In the genomic region with DNA sequence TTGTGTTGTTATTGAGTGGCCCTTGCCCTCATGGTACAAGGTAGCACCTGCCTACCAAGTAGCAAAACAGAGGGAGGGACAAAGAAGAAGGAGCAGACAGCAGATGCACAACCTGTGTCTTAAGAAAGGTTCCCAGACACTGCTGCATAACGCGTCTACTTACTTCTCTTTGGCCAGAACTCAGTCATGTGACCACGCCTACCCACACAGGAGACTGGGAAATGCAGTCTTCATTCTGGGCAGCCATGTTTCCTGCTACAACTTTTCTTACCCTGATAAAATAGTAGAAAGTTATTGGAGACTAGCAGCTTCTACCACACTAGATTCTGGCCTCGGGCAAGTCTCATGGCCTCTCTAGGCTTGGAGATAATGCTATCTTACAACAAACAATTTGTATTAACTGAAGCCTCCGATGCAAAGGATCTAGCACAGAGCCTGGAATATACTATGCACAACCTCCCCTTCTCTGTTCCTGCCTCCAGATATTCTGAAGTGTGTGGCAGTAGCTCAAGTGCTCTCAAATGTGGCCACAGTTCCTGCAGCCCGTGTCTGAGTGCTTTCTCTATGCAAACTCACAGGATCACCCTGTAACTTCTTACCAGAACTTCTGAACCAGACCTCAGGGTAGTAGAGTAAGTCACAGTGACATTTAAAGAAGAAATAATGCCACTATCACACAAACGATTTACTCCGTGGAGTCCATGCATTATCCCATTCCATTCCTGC, we compare ENCODE assay signal across 8 cellular contexts. TPM values are rescaled to one million over a fixed set of nuclear protein-coding genes. Genes with fewer than 3 reads are reported as not detected.
DNase-seq lines count a peak whose midpoint lies in the region; ATAC-seq and TF ChIP-seq lines count a peak whose summit lies in the region.

No MANE protein-coding gene starts in this region.

- DNase-seq in A673 (ENCODE audit: low spot score) (peak; percentile 86), NCI-H226 (peak; percentile 22), esophagus muscularis mucosa (ENCODE audit: extremely low spot score) (peak; percentile 94)
- DNase-seq in activated CD4-positive, alpha-beta T cell treated with anti-CD3 and anti-CD28 coated beads, Interleukin-2, amount 50 U/mL, for 48 hours, result peak; percentile 68 to 77

- TF ChIP-seq EP300 in esophagus muscularis mucosa (IDR thresholded peaks at IDR 0.05), result no peak

- CTCF ChIA-PET in A673 (lab: Charles Lee), result interaction anchor here (4.8 kb wide), 1 partner anchor 231 kb away, joined by 52 read pairs; no protein-coding TSS in a partner anchor

- H3K36me3 ChIP-seq in A673 (ENCODE audit: insufficient read depth, low read length, poor library complexity, severe bottlenecking) (no peaks in the 10 kb centered on the region), esophagus muscularis mucosa (no peaks in the 10 kb centered on the region), neutrophil (no peaks in the 10 kb centered on the region)

- peak; percentile 31 for ATAC-seq in GM18873 (IDR thresholded peaks at IDR 0.05; ENCODE audit: low FRiP score, unreplicated experiment)
- no peak for ATAC-seq in GM21515 (IDR thresholded peaks at IDR 0.05; ENCODE audit: unreplicated experiment)
- no peak for ATAC-seq in HG03521 (IDR thresholded peaks at IDR 0.05; ENCODE audit: unreplicated experiment)

- WGBS in esophagus muscularis mucosa, result 35% methylated on average over 8 of the region's 8 CpGs

- H3K4me3 ChIP-seq in A673 (ENCODE audit: low read depth, low read length, poor library complexity, severe bottlenecking), result no peak overlapping the region
- no peak overlapping the region for H3K4me3 ChIP-seq in esophagus muscularis mucosa
- no peak overlapping the region for H3K4me3 ChIP-seq in neutrophil (ENCODE audit: low read depth in 1 of 2, low read length in 1 of 2)

- no peak for TF ChIP-seq POLR2A in esophagus muscularis mucosa (IDR thresholded peaks at IDR 0.05; ENCODE audit: low read depth)

- H3K4me1 ChIP-seq in A673 (ENCODE audit: insufficient read depth, low read length, poor library complexity, severe bottlenecking) (peaks cover 31% of the 10 kb centered on the region), esophagus muscularis mucosa (peaks cover 40 to 67% (median 54%) of the 10 kb centered on the region in 4 donors), neutrophil (ENCODE audit: control insufficient read depth in 1 of 2, insufficient read depth in 1 of 2, low read depth in 1 of 2, low read length in 1 of 2) (peaks cover 69 to 76% of the 10 kb centered on the region in 2 experiments)

- intact Hi-C loops in A673 (cut with micrococcal nuclease; ENCODE audit: unreplicated experiment) (loop anchor here (5.0 kb wide), 1 partner anchor 431 kb away; no protein-coding TSS in a partner anchor), esophagus muscularis mucosa (cut with DNase I) (loop anchor here (5.0 kb wide), 2 partner anchors 36 to 216 kb away; partner anchors contain the start of gene BTG2)

- BruUV-seq in A673 (replicated peaks; lab: Mats Ljungman, UMichigan), result no TSS peak

- H3K9me3 ChIP-seq in A673 (ENCODE audit: low read depth, low read length, poor library complexity, severe bottlenecking), result no peaks in the 10 kb centered on the region
- no peaks in the 10 kb centered on the region for H3K9me3 ChIP-seq in esophagus muscularis mucosa
- no peaks in the 10 kb centered on the region for H3K9me3 ChIP-seq in neutrophil

- H3K27me3 ChIP-seq in A673 (replicated peaks; ENCODE audit: insufficient read depth, low read depth, low read length, poor library complexity), result no peaks in the 10 kb centered on the region
- no peaks in the 10 kb centered on the region for H3K27me3 ChIP-seq in esophagus muscularis mucosa
- no peaks in the 10 kb centered on the region for H3K27me3 ChIP-seq in neutrophil

- POLR2A ChIA-PET in A673 (lab: Charles Lee; ENCODE audit: low non-redundant PET), result no interaction called here

- TF ChIP-seq CTCF in A673 (conservative IDR thresholded peaks at IDR 0.05; ENCODE audit: low read depth, low read length) (no peak), esophagus muscularis mucosa (IDR thresholded peaks at IDR 0.05) (peak in 1 of 3 experiments; percentile 17), neutrophil (IDR thresholded peaks at IDR 0.05) (peak; percentile 23)

- H3K27ac ChIP-seq in A673 (ENCODE audit: low read depth, low read length, poor library complexity, severe bottlenecking) (peak overlapping the region; percentile 15), esophagus muscularis mucosa (replicated peaks in 1 of 4) (peak overlapping the region in 1 of 4 donors; percentile 29), neutrophil (peak overlapping the region; percentile 53)

RNA-seq across cellular contexts. Expression of gene BTG2, which starts 34.1 kb away (rescaled TPM):
- total RNA-seq in A673 (2021), result 8.5 and 9.3 TPM in 2 replicates
- total RNA-seq in esophagus muscularis mucosa, result 100 to 1,000 TPM in 3 of 4 donors, 10 to 100 TPM in 1; 67.7 to 656 (median 159) TPM

RNA-seq across cellular contexts. Expression of gene CHIT1, which starts 41.7 kb away (rescaled TPM):
- not detected in 2 replicates for total RNA-seq in A673 (2021)
- under 1 TPM in 3 of 4 donors, not detected in 1; 0.11 to 0.26 (median 0.17) TPM for total RNA-seq in esophagus muscularis mucosa

Comparison
In these comparisons a context has a peak if more than half of its experiments do, and no peak if none do; other contexts are left out.
1. DNase-seq: peak in every context shown above with its lines; median percentile 94 in esophagus muscularis mucosa; 86 in A673; 72 in activated CD4-positive, alpha-beta T cell treated with anti-CD3 and anti-CD28 coated beads, Interleukin-2, amount 50 U/mL, for 48 hours; 22 in NCI-H226.